In genomic region chr11:58719406-58720117, GRCh38 we compare ENCODE assay signal across 10 cellular contexts. TPM values are rescaled to one million over a fixed set of nuclear protein-coding genes. Genes with fewer than 3 reads are reported as not detected.
"Had no signal": no experiment of that assay in that cellular context is flagged by ENCODE, and none has a peak within 500 bp of the region (broad histone marks: within the 10 kb centered on the region; RNA-seq: fewer than 3 reads in every experiment).

No MANE protein-coding gene starts in this region.

- H3K4me3 ChIP-seq: HAP-1 had no signal

- H3K4me2 ChIP-seq: KMS-11 had no signal

- FAIRE-seq: HTR-8/SVneo had no signal

- ATAC-seq: HCT116 had no signal

- H3K9me3 ChIP-seq: HAP-1 had no signal

- H3K27ac ChIP-seq: KMS-11 had no signal

- H3K36me3 ChIP-seq: HAP-1 had no signal

- H3K4me1 ChIP-seq: HAP-1 had no signal

- DNase-seq: GOT3, H7, IMR-90, KBM-7 had no signal

RNA-seq across cellular contexts. Expression of gene GLYAT, which starts 12.2 kb away (rescaled TPM):
- total RNA-seq: H4, H7, HT-29, IMR-90 had no signal
- polyA plus RNA-seq: IMR-90 had no signal
